In the genomic region with DNA sequence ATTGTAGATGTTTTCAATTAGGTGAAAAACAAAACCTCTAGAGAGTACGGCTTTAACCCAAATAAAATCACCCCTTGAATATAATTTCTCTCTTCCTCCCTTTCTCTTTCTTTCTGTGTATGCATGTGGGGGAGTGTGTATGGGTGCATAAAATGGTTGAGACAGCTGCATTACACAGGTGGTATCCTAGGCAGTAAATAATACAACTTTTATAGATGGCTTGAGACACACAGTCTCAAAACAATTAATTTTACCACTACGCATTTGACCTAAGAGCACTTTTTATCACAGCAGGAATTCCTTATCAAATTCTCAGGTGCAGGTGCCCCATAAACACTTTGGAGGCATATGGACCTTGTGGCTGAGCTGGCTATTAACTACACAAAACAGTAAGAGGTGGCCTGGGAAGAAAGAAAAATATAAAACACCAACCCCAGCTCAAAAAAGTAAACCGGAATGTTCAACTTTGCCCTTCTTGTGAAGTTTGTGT, we compare ENCODE assay signal across 17 cellular contexts.
"Had no signal": no experiment of that assay in that cellular context is flagged by ENCODE, and none has a peak within 500 bp of the region (broad histone marks: within the 10 kb centered on the region; RNA-seq: fewer than 3 reads in every experiment).

No MANE protein-coding gene starts in this region.

- H3K27ac Mint-ChIP-seq: activated CD4-positive, alpha-beta T cell treated with anti-CD3 and anti-CD28 coated beads, Interleukin-2, amount 10 ng/mL, durations not matched to agents 7 days and 5 days; activated naive CD4-positive, alpha-beta T cell treated with anti-CD3 and anti-CD28 coated beads, Interleukin-2, amount 50 U/mL, for 24 hours; naive B cell; stimulated activated memory B cell treated with anti-CD40 and anti-IgM and Interleukin-4, amounts not matched to agents 10 μg/mL and 1 μg/mL and 100 μg/mL, for 72 hours; T-helper 1 cell treated with Interleukin-12 subunit alpha and Interleukin-12 subunit beta and Interleukin-4 antibody, amounts not matched to agents 30 μg/mL and 1 μg/mL, for 36 hours; WTC11 had no signal

- DNase-seq: activated CD4-positive, alpha-beta T cell treated with anti-CD3 and anti-CD28 coated beads, Interleukin-2, amount 10 ng/mL, durations not matched to agents 7 days and 5 days; effector memory CD4-positive, alpha-beta T cell; hypothalamus; lower lobe of right lung; midbrain; naive B cell; spleen; stimulated activated CD4-positive, alpha-beta T cell treated with anti-CD3 and anti-CD28 coated beads, Interleukin-1b, Interleukin-23, amount 100 ng/mL, for 48 hours; substantia nigra; trophoblast cell had no signal

- H3K36me3 Mint-ChIP-seq: activated naive CD4-positive, alpha-beta T cell treated with anti-CD3 and anti-CD28 coated beads, Interleukin-2, amount 50 U/mL, for 24 hours; naive B cell; stimulated activated memory B cell treated with anti-CD40 and anti-IgM and Interleukin-4, amounts not matched to agents 10 μg/mL and 1 μg/mL and 100 μg/mL, for 72 hours; WTC11 had no signal

- H3K9me3 Mint-ChIP-seq: activated CD4-positive, alpha-beta T cell treated with anti-CD3 and anti-CD28 coated beads, Interleukin-2, amount 10 ng/mL, durations not matched to agents 7 days and 5 days; activated naive CD4-positive, alpha-beta T cell treated with anti-CD3 and anti-CD28 coated beads, Interleukin-2, amount 50 U/mL, for 24 hours; central memory CD8-positive, alpha-beta T cell; naive B cell; stimulated activated memory B cell treated with anti-CD40 and anti-IgM and Interleukin-4, amounts not matched to agents 10 μg/mL and 1 μg/mL and 100 μg/mL, for 72 hours; T-helper 1 cell treated with Interleukin-12 subunit alpha and Interleukin-12 subunit beta and Interleukin-4 antibody, amounts not matched to agents 30 μg/mL and 1 μg/mL, for 36 hours; WTC11 had no signal

- H3K4me1 Mint-ChIP-seq: activated CD4-positive, alpha-beta T cell treated with anti-CD3 and anti-CD28 coated beads, Interleukin-2, amount 10 ng/mL, durations not matched to agents 7 days and 5 days; activated naive CD4-positive, alpha-beta T cell treated with anti-CD3 and anti-CD28 coated beads, Interleukin-2, amount 50 U/mL, for 24 hours; central memory CD8-positive, alpha-beta T cell; naive B cell; stimulated activated memory B cell treated with anti-CD40 and anti-IgM and Interleukin-4, amounts not matched to agents 10 μg/mL and 1 μg/mL and 100 μg/mL, for 72 hours; WTC11 had no signal

- H3K9me3 ChIP-seq: lower lobe of right lung, neutrophil, prostate gland, spleen had no signal

- H3K4me3 ChIP-seq: lower lobe of right lung, prostate gland, spleen had no signal

- H3K36me3 ChIP-seq: lower lobe of right lung, neutrophil, prostate gland, spleen had no signal

- H3K27ac ChIP-seq: lower lobe of right lung, neutrophil, prostate gland, spleen had no signal

- H3K4me1 ChIP-seq: lower lobe of right lung, spleen had no signal

- H3K4me3 Mint-ChIP-seq: activated CD4-positive, alpha-beta T cell treated with anti-CD3 and anti-CD28 coated beads, Interleukin-2, amount 10 ng/mL, durations not matched to agents 7 days and 5 days; activated naive CD4-positive, alpha-beta T cell treated with anti-CD3 and anti-CD28 coated beads, Interleukin-2, amount 50 U/mL, for 24 hours; central memory CD8-positive, alpha-beta T cell; naive B cell; stimulated activated memory B cell treated with anti-CD40 and anti-IgM and Interleukin-4, amounts not matched to agents 10 μg/mL and 1 μg/mL and 100 μg/mL, for 72 hours; T-helper 1 cell treated with Interleukin-12 subunit alpha and Interleukin-12 subunit beta and Interleukin-4 antibody, amounts not matched to agents 30 μg/mL and 1 μg/mL, for 36 hours; WTC11 had no signal

- H3K27me3 ChIP-seq: neutrophil had no signal
